In genomic region chr6:116648161-116648560, GRCh38 we compare ENCODE assay signal across 1 cellular context.
TF ChIP-seq lines count a peak whose summit lies in the region.

No MANE protein-coding gene starts in this region.

TF ChIP-seq in endothelial cell of umbilical vein, 7 proteins besides CTCF, POLR2A, EP300 and RAD21:
- TF ChIP-seq, protein P1, sequence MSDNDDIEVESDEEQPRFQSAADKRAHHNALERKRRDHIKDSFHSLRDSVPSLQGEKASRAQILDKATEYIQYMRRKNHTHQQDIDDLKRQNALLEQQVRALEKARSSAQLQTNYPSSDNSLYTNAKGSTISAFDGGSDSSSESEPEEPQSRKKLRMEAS (IDR thresholded peaks at IDR 0.05; ENCODE audit: insufficient read depth, insufficient read length) = no peak
- TF ChIP-seq POLR2AphosphoS5 (IDR thresholded peaks at IDR 0.05; ENCODE audit: insufficient read depth, low read depth, low read length) (peak; percentile 87), EZH2 (IDR thresholded peaks at IDR 0.05; ENCODE audit: borderline replicate concordance, low read depth, low read length, severe bottlenecking) (no peak), JUN (IDR thresholded peaks at IDR 0.05; ENCODE audit: borderline replicate concordance, insufficient read depth, insufficient read length, low read depth) (peak; percentile 20), GATA2 (IDR thresholded peaks at IDR 0.05; ENCODE audit: insufficient read depth, insufficient read length, low read depth, low read length) (peak; percentile 88), FOS (IDR thresholded peaks at IDR 0.05; ENCODE audit: borderline replicate concordance, insufficient read depth, low read length) (peak; percentile 40), MYC (IDR thresholded peaks at IDR 0.05; ENCODE audit: low read depth, low read length) (no peak)
